ENCODE assay signal across 19 cellular contexts in the genomic region with DNA sequence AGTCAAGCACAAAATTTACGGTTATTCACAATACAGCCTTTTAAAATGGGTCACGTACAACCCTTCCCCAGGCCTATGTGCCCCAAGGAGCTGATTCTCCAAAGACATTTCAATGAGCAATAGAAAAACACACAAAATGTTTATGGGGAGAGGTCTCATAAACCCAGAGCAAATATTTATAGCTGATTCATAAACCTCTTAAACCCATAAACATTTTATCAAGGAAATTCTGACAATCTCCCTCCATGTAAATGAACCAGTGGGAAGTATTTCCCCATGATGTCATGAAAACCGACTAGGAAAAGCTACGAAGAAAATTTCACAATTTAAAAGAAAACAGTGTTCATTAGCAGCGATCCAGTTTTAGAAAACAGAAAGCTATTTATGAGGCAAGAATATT.
"Had no signal": no experiment of that assay in that cellular context is flagged by ENCODE, and none has a peak within 500 bp of the region (broad histone marks: within the 10 kb centered on the region; RNA-seq: fewer than 3 reads in every experiment).

No MANE protein-coding gene starts in this region.

- H3K27me3 ChIP-seq: foreskin keratinocyte, neural progenitor cell, spleen had no signal

- H3K9me3 ChIP-seq: thoracic aorta had no signal

- DNase-seq: activated CD8-positive, alpha-beta memory T cell treated with anti-CD3 and anti-CD28 coated beads, Interleukin-2, amount 50 U/mL, for 48 hours; activated naive CD4-positive, alpha-beta T cell treated with anti-CD3 and anti-CD28 coated beads for 36 hours; activated naive CD8-positive, alpha-beta T cell treated with anti-CD3 and anti-CD28 coated beads, Interleukin-2, amount 10 ng/mL, durations not matched to agents 7 days and 5 days; activated T-cell treated with anti-CD3 and anti-CD28 coated beads, Interleukin-2, amount 50 U/mL, for 4 hours; cerebellar nuclear complex; erythroblast; foreskin keratinocyte; left colon; posterior cingulate gyrus; spleen; stimulated activated CD4-positive, alpha-beta T cell treated with anti-CD3 and anti-CD28 coated beads, Interleukin-4, amount 100 ng/mL, for 1 hour; stimulated activated naive CD4-positive, alpha-beta T cell; T-helper 9 cell had no signal

- H3K27ac ChIP-seq: coronary artery, foreskin keratinocyte, neural progenitor cell, spleen, thoracic aorta had no signal

- H3K36me3 ChIP-seq: neural progenitor cell, thoracic aorta had no signal

- H3K4me1 Mint-ChIP-seq: neural progenitor cell, WTC11 had no signal

- H3K4me1 ChIP-seq: foreskin keratinocyte, neural progenitor cell, spleen had no signal

- H3K9me3 Mint-ChIP-seq: activated naive CD4-positive, alpha-beta T cell treated with anti-CD3 and anti-CD28 coated beads for 36 hours; activated naive CD8-positive, alpha-beta T cell treated with anti-CD3 and anti-CD28 coated beads, Interleukin-2, amount 10 ng/mL, durations not matched to agents 7 days and 5 days; activated T-cell treated with anti-CD3 and anti-CD28 coated beads, Interleukin-2, amount 50 U/mL, for 4 hours had no signal

- H3K9ac ChIP-seq: neural progenitor cell had no signal

- ATAC-seq: activated T-cell treated with anti-CD3 and anti-CD28 coated beads, Interleukin-2, amount 50 U/mL, for 4 hours; foreskin keratinocyte; left colon; WTC11 had no signal

- H3K4me3 ChIP-seq: coronary artery, neural progenitor cell, spleen, thoracic aorta had no signal

- H2AFZ ChIP-seq: neural progenitor cell had no signal

- H3K4me3 Mint-ChIP-seq: activated naive CD4-positive, alpha-beta T cell treated with anti-CD3 and anti-CD28 coated beads for 36 hours; activated naive CD8-positive, alpha-beta T cell treated with anti-CD3 and anti-CD28 coated beads, Interleukin-2, amount 10 ng/mL, durations not matched to agents 7 days and 5 days; activated T-cell treated with anti-CD3 and anti-CD28 coated beads, Interleukin-2, amount 50 U/mL, for 4 hours; memory B cell; neural progenitor cell; type B pancreatic cell; WTC11 had no signal

- H3K27ac Mint-ChIP-seq: activated naive CD4-positive, alpha-beta T cell treated with anti-CD3 and anti-CD28 coated beads for 36 hours; memory B cell; neural progenitor cell; type B pancreatic cell; WTC11 had no signal

- H3K4me2 ChIP-seq: neural progenitor cell had no signal

- H3K27me3 Mint-ChIP-seq: activated naive CD8-positive, alpha-beta T cell treated with anti-CD3 and anti-CD28 coated beads, Interleukin-2, amount 10 ng/mL, durations not matched to agents 7 days and 5 days; memory B cell had no signal
